ENCODE assay signal across 19 cellular contexts in genomic region chr17:4407216-4407615, GRCh38. TPM values are rescaled to one million over a fixed set of nuclear protein-coding genes. Genes with fewer than 3 reads are reported as not detected.
"Had no signal": no experiment of that assay in that cellular context is flagged by ENCODE, and none has a peak within 500 bp of the region (broad histone marks: within the 10 kb centered on the region; RNA-seq: fewer than 3 reads in every experiment).

No MANE protein-coding gene starts in this region.

- H3K36me3 ChIP-seq: adrenal gland, cardiac muscle cell, esophagus squamous epithelium, left lung, tibial nerve, uterus had no signal

- ATAC-seq: activated CD4-positive, alpha-beta T cell treated with anti-CD3 and anti-CD28 coated beads for 36 hours; left lung; stimulated activated naive CD8-positive, alpha-beta T cell treated with anti-CD3 and anti-CD28 coated beads, Interleukin-15, Interleukin-2, amounts not matched to agents 100 U/mL and 50 U/mL, for 24 hours; WTC11 had no signal

- DNase-seq: activated CD4-positive, alpha-beta T cell treated with anti-CD3 and anti-CD28 coated beads for 36 hours; activated CD4-positive, alpha-beta T cell treated with anti-CD3 and anti-CD28 coated beads, Interleukin-2, amount 50 U/mL, for 48 hours; activated gamma-delta T cell; effector CD8-positive, alpha-beta T cell; esophagus squamous epithelium; hypothalamus; kidney; left lung; stimulated activated CD4-positive, alpha-beta T cell treated with anti-CD3 and anti-CD28 coated beads, Interleukin-12 subunit alpha, Interleukin-12 subunit beta, amount 100 ng/mL, for 4 hours; stimulated activated CD4-positive, alpha-beta T cell treated with anti-CD3 and anti-CD28 coated beads, Interleukin-2, amount 100 ng/mL, for 24 hours; stimulated activated naive CD8-positive, alpha-beta T cell treated with anti-CD3 and anti-CD28 coated beads, Interleukin-15, Interleukin-2, amounts not matched to agents 100 U/mL and 50 U/mL, for 24 hours; uterus had no signal

- H3K27ac ChIP-seq: adrenal gland, cardiac muscle cell, left lung, tibial nerve, uterus had no signal

- H3K9me3 ChIP-seq: adrenal gland, esophagus squamous epithelium, left lung, tibial nerve, uterus had no signal

- FAIRE-seq: kidney, TTC549 had no signal

- H3K4me3 ChIP-seq: adrenal gland, cardiac muscle cell, esophagus squamous epithelium, left lung, tibial nerve, uterus had no signal

- H3K4me1 ChIP-seq: adrenal gland, left lung, uterus had no signal

RNA-seq across cellular contexts. Expression of gene SPNS3, which starts 26.5 kb away (rescaled TPM):
- total RNA-seq: cardiac muscle cell, chondrocyte, neural crest cell, WTC11 had no signal
- polyA plus RNA-seq: cardiac muscle cell had no signal
